12 cellular contexts compared by ENCODE assay signal in genomic region chr11:77776455-77776854, GRCh38. TPM values are rescaled to one million over a fixed set of nuclear protein-coding genes. Genes with fewer than 3 reads are reported as not detected.
DNase-seq lines count a peak whose midpoint lies in the region; ATAC-seq and TF ChIP-seq lines count a peak whose summit lies in the region.
"Had no signal": no experiment of that assay in that cellular context is flagged by ENCODE, and none has a peak within 500 bp of the region (broad histone marks: within the 10 kb centered on the region; RNA-seq: fewer than 3 reads in every experiment).

No MANE protein-coding gene starts in this region.

- POLR2A ChIA-PET in SK-N-SH (lab: Yijun Ruan, JAX) = no interaction called here

- H3K4me2 ChIP-seq in SK-N-SH = no peak overlapping the region

- H4K20me1 ChIP-seq in SK-N-SH (ENCODE audit: insufficient read depth) = peaks cover 95% of the 10 kb centered on the region

- peaks cover 0 to 8% of the 10 kb centered on the region in 2 experiments; a peak in 2 of 4 replicates for H3K4me1 ChIP-seq in SK-N-SH (ENCODE audit: control insufficient read depth in 1 of 2, insufficient read depth in 2 of 2, low read depth in 1 of 2, low read length in 1 of 2)
- no peaks in the 10 kb centered on the region for H3K4me1 ChIP-seq in prostate gland (replicated peaks)
- H3K4me1 ChIP-seq: HAP-1 had no signal

- TF ChIP-seq CTCF in SK-N-SH (IDR thresholded peaks at IDR 0.05) (peak; percentile 60), retinal pigment epithelial cell (conservative IDR thresholded peaks at IDR 0.05; ENCODE audit: low read depth, low read length) (peak; percentile 28), prostate gland (IDR thresholded peaks at IDR 0.05) (peak in 2 of 4 experiments; percentile 37 to 39)

- H3K27ac ChIP-seq in SK-N-SH (ENCODE audit: low read depth in 2 of 2, low read length in 1 of 2) (no peak overlapping the region), prostate gland (no peak overlapping the region)

- DNase-seq in SK-N-SH (no peak), NCI-H1694 (lab: John Stamatoyannopoulos, UW) (peak; percentile 12), retinal pigment epithelial cell (ENCODE audit: low read depth) (no peak), prostate gland (ENCODE audit: low spot score) (no peak)
- DNase-seq in central memory CD8-positive, alpha-beta T cell (ENCODE audit: low spot score in 2 of 2) = no peak
- DNase-seq: DMS79; NCI-H524 treated with DMSO at 0.1 percent for 48 hours; stimulated activated CD4-positive, alpha-beta T cell treated with anti-CD3 and anti-CD28 coated beads, Interleukin-4, amount 100 ng/mL, for 1 hour had no signal

- peaks cover 7% of the 10 kb centered on the region for H3F3A ChIP-seq in SK-N-SH (replicated peaks; ENCODE audit: insufficient read depth)

- H3K27me3 Mint-ChIP-seq in central memory CD8-positive, alpha-beta T cell = no peaks in the 10 kb centered on the region

- H3K36me3 Mint-ChIP-seq in central memory CD8-positive, alpha-beta T cell (ENCODE audit: insufficient read depth) = peaks cover 5% of the 10 kb centered on the region

- H3K79me2 ChIP-seq in SK-N-SH (ENCODE audit: insufficient read depth) = peaks cover 97% of the 10 kb centered on the region

- H2AFZ ChIP-seq in SK-N-SH (ENCODE audit: low read depth) = no peak overlapping the region

- no peak for TF ChIP-seq EP300 in SK-N-SH (IDR thresholded peaks at IDR 0.05; ENCODE audit: borderline replicate concordance in 1 of 2, low read depth in 1 of 2, low read length in 1 of 2)

- no peak overlapping the region for H3K9ac ChIP-seq in SK-N-SH

- H3K27me3 ChIP-seq in SK-N-SH (ENCODE audit: insufficient read depth) (no peaks in the 10 kb centered on the region), prostate gland (replicated peaks; ENCODE audit: insufficient read depth) (no peaks in the 10 kb centered on the region)

- H3K4me1 Mint-ChIP-seq in central memory CD8-positive, alpha-beta T cell = peaks cover 41% of the 10 kb centered on the region

- H3K4me3 ChIP-seq in SK-N-SH (ENCODE audit: low read depth in 2 of 2, low read length in 1 of 2) (no peak overlapping the region), retinal pigment epithelial cell (ENCODE audit: low read length) (no peak overlapping the region), prostate gland (no peak overlapping the region)
- H3K4me3 ChIP-seq: HAP-1 had no signal

- H3K9me3 Mint-ChIP-seq in central memory CD8-positive, alpha-beta T cell = no peaks in the 10 kb centered on the region

- CTCF ChIA-PET in SK-N-SH (lab: Yijun Ruan, JAX) = interaction anchor here (0.6 to 2.0 kb wide), 8 partner anchors 10 to 327 kb away, joined by 3 to 5 read pairs (median 4); no protein-coding TSS in a partner anchor

- H3K9me3 ChIP-seq in SK-N-SH (no peaks in the 10 kb centered on the region), prostate gland (no peaks in the 10 kb centered on the region)
- H3K9me3 ChIP-seq: HAP-1 had no signal

- ATAC-seq in SK-N-SH treated with all-trans-retinoic acid at 6 μM for 48 hours = no peak
- ATAC-seq in central memory CD8-positive, alpha-beta T cell (replicated peaks; ENCODE audit: extremely low read depth, poor library complexity, severe bottlenecking) = no peak
- ATAC-seq in HG03139 (IDR thresholded peaks at IDR 0.05; ENCODE audit: unreplicated experiment) = no peak
- no peak for ATAC-seq in GM18502 (IDR thresholded peaks at IDR 0.05; ENCODE audit: poor library complexity, unreplicated experiment)

- H3K36me3 ChIP-seq in SK-N-SH (replicated peaks in 1 of 2; ENCODE audit: control insufficient read depth in 1 of 2, insufficient read depth in 2 of 2, low read length in 1 of 2) (no peaks in the 10 kb centered on the region), prostate gland (no peaks in the 10 kb centered on the region)
- H3K36me3 ChIP-seq: HAP-1 had no signal

- intact Hi-C loops in prostate gland (cut with DNase I) = no loop called here

- TF ChIP-seq POLR2A in prostate gland (IDR thresholded peaks at IDR 0.05) = no peak

- WGBS in SK-N-SH (ENCODE audit: low lambda C conversion rate) = 66% methylated on average over 1 of the region's 1 CpG
- 86% methylated on average over 1 of the region's 1 CpG for WGBS in prostate gland

- H3K9me2 ChIP-seq in SK-N-SH = no peaks in the 10 kb centered on the region

- H3K27ac Mint-ChIP-seq in central memory CD8-positive, alpha-beta T cell (ENCODE audit: low read depth) = peak overlapping the region; percentile 38

- TF ChIP-seq RAD21 in SK-N-SH (IDR thresholded peaks at IDR 0.05; ENCODE audit: low read length) = peak; percentile 61

- no peak overlapping the region for H3K4me3 Mint-ChIP-seq in central memory CD8-positive, alpha-beta T cell

TF ChIP-seq in SK-N-SH, 30 proteins besides CTCF, POLR2A, EP300 and RAD21:
- TF ChIP-seq, protein P1, sequence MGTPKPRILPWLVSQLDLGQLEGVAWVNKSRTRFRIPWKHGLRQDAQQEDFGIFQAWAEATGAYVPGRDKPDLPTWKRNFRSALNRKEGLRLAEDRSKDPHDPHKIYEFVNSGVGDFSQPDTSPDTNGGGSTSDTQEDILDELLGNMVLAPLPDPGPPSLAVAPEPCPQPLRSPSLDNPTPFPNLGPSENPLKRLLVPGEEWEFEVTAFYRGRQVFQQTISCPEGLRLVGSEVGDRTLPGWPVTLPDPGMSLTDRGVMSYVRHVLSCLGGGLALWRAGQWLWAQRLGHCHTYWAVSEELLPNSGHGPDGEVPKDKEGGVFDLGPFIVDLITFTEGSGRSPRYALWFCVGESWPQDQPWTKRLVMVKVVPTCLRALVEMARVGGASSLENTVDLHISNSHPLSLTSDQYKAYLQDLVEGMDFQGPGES (IDR thresholded peaks at IDR 0.05; ENCODE audit: low read depth, low read length) = no peak
- TF ChIP-seq MAX (IDR thresholded peaks at IDR 0.05; ENCODE audit: low read depth) (no peak), GATA2 (CRISPR knock-in tag; IDR thresholded peaks at IDR 0.05) (no peak), RCOR1 (IDR thresholded peaks at IDR 0.05; ENCODE audit: low read length) (no peak), ELF1 (IDR thresholded peaks at IDR 0.05) (no peak), FOSL2 (IDR thresholded peaks at IDR 0.05; ENCODE audit: borderline replicate concordance, low read depth) (no peak)
- TF ChIP-seq, protein P2, sequence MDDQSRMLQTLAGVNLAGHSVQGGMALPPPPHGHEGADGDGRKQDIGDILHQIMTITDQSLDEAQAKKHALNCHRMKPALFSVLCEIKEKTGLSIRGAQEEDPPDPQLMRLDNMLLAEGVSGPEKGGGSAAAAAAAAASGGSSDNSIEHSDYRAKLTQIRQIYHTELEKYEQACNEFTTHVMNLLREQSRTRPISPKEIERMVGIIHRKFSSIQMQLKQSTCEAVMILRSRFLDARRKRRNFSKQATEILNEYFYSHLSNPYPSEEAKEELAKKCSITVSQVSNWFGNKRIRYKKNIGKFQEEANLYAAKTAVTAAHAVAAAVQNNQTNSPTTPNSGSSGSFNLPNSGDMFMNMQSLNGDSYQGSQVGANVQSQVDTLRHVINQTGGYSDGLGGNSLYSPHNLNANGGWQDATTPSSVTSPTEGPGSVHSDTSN (IDR thresholded peaks at IDR 0.05) = no peak

TF ChIP-seq in SK-N-SH treated with all-trans-retinoic acid at 6 μM for 48 hours, 23 proteins besides CTCF, POLR2A, EP300 and RAD21 (continues in another document):
- TF ChIP-seq, protein P3, sequence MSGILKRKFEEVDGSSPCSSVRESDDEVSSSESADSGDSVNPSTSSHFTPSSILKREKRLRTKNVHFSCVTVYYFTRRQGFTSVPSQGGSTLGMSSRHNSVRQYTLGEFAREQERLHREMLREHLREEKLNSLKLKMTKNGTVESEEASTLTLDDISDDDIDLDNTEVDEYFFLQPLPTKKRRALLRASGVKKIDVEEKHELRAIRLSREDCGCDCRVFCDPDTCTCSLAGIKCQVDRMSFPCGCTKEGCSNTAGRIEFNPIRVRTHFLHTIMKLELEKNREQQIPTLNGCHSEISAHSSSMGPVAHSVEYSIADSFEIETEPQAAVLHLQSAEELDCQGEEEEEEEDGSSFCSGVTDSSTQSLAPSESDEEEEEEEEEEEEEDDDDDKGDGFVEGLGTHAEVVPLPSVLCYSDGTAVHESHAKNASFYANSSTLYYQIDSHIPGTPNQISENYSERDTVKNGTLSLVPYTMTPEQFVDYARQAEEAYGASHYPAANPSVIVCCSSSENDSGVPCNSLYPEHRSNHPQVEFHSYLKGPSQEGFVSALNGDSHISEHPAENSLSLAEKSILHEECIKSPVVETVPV (CRISPR knock-in tag; IDR thresholded peaks at IDR 0.05) = no peak
- no peak for TF ChIP-seq TCF4 (CRISPR knock-in tag; IDR thresholded peaks at IDR 0.05; ENCODE audit: borderline replicate concordance)
- no peak for TF ChIP-seq ZNF8 (CRISPR knock-in tag; IDR thresholded peaks at IDR 0.05)
- TF ChIP-seq, protein P4, sequence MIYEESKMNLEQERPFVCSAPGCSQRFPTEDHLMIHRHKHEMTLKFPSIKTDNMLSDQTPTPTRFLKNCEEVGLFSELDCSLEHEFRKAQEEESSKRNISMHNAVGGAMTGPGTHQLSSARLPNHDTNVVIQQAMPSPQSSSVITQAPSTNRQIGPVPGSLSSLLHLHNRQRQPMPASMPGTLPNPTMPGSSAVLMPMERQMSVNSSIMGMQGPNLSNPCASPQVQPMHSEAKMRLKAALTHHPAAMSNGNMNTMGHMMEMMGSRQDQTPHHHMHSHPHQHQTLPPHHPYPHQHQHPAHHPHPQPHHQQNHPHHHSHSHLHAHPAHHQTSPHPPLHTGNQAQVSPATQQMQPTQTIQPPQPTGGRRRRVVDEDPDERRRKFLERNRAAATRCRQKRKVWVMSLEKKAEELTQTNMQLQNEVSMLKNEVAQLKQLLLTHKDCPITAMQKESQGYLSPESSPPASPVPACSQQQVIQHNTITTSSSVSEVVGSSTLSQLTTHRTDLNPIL (CRISPR knock-in tag; IDR thresholded peaks at IDR 0.05; ENCODE audit: low read depth) = no peak
- no peak for TF ChIP-seq ARNTL (CRISPR knock-in tag; IDR thresholded peaks at IDR 0.05; ENCODE audit: borderline replicate concordance, low read depth)
- no peak for TF ChIP-seq TOX (CRISPR knock-in tag; IDR thresholded peaks at IDR 0.05; ENCODE audit: borderline replicate concordance)
- no peak for TF ChIP-seq SNAI2 (CRISPR knock-in tag; IDR thresholded peaks at IDR 0.05)

RNA-seq across cellular contexts. Expression of gene RSF1, which starts 44.1 kb away (rescaled TPM):
- 8.4 and 8.9 TPM in 2 replicates for polyA plus RNA-seq in SK-N-SH (2012; rRNA removed)
- polyA plus RNA-seq in SK-N-SH (2012; cell fraction: cytosol; rRNA removed) = 10.6 and 18.9 TPM in 2 replicates
- polyA plus RNA-seq in SK-N-SH (2012; cell fraction: nucleus; rRNA removed) = 13.0 and 14.0 TPM in 2 replicates
- total RNA-seq in prostate gland = 10 to 100 TPM; 25.5 to 46.2 TPM

RNA-seq across cellular contexts. Expression of gene AAMDC, which starts 44.5 kb away (rescaled TPM):
- polyA plus RNA-seq in SK-N-SH (2012; rRNA removed) = 54.2 and 66.6 TPM in 2 replicates
- 89.0 and 113 TPM in 2 replicates for polyA plus RNA-seq in SK-N-SH (2012; cell fraction: cytosol; rRNA removed)
- 15.0 and 18.6 TPM in 2 replicates for polyA plus RNA-seq in SK-N-SH (2012; cell fraction: nucleus; rRNA removed)
- 10 to 100 TPM; 27.0 to 27.5 TPM for total RNA-seq in prostate gland
